24 cellular contexts compared by ENCODE assay signal in genomic region chr6:137731600-137731959, GRCh38.
"Had no signal": no experiment of that assay in that cellular context is flagged by ENCODE, and none has a peak within 500 bp of the region (broad histone marks: within the 10 kb centered on the region; RNA-seq: fewer than 3 reads in every experiment).

No MANE protein-coding gene starts in this region.

- FAIRE-seq: endometrium, small intestine had no signal

- ATAC-seq: activated CD8-positive, alpha-beta T cell treated with anti-CD3 and anti-CD28 coated beads for 36 hours; activated naive CD8-positive, alpha-beta T cell treated with anti-CD3 and anti-CD28 coated beads, Interleukin-2, amount 50 U/mL, for 24 hours; esophagus mucosa; gastrocnemius medialis; stimulated activated effector memory CD8-positive, alpha-beta T cell treated with anti-CD3 and anti-CD28 coated beads, Interleukin-12 subunit alpha, Interleukin-12 subunit beta, amount 100 ng/mL, for 72 hours had no signal

- H3K4me1 ChIP-seq: breast epithelium had no signal

- H3K4me3 ChIP-seq: breast epithelium, gastrocnemius medialis, heart left ventricle, mucosa of descending colon, prostate gland, stomach had no signal

- DNase-seq: activated CD4-positive, alpha-beta T cell treated with anti-CD3 and anti-CD28 coated beads, Interleukin-2, amount 10 ng/mL, durations not matched to agents 24 days and 14 days; activated CD8-positive, alpha-beta T cell treated with anti-CD3 and anti-CD28 coated beads for 36 hours; activated naive CD4-positive, alpha-beta T cell treated with anti-CD3 and anti-CD28 coated beads for 36 hours; activated naive CD8-positive, alpha-beta T cell treated with anti-CD3 and anti-CD28 coated beads, Interleukin-2, amount 50 U/mL, for 24 hours; activated T-cell treated with anti-CD3 and anti-CD28 coated beads, Interleukin-2, amount 50 U/mL, for 24 hours; aorta; cortex of kidney; gastrocnemius medialis; heart left ventricle; immature natural killer cell; kidney glomerular epithelial cell; left ventricle myocardium superior; mucosa of descending colon; naive B cell; right cardiac atrium; small intestine; stimulated activated CD4-positive, alpha-beta T cell treated with anti-CD3 and anti-CD28 coated beads, Interleukin-4, amount 100 ng/mL, for 24 hours; stomach; T1000 had no signal

- H3K9me3 ChIP-seq: breast epithelium, gastrocnemius medialis, heart left ventricle, mucosa of descending colon, prostate gland, stomach had no signal

- H3K27ac ChIP-seq: breast epithelium, gastrocnemius medialis had no signal

- H3K36me3 ChIP-seq: breast epithelium, gastrocnemius medialis, heart left ventricle, prostate gland, stomach had no signal

- H3K27me3 ChIP-seq: breast epithelium, gastrocnemius medialis, heart left ventricle, stomach had no signal
